ENCODE assay signal across 14 cellular contexts in the genomic region with DNA sequence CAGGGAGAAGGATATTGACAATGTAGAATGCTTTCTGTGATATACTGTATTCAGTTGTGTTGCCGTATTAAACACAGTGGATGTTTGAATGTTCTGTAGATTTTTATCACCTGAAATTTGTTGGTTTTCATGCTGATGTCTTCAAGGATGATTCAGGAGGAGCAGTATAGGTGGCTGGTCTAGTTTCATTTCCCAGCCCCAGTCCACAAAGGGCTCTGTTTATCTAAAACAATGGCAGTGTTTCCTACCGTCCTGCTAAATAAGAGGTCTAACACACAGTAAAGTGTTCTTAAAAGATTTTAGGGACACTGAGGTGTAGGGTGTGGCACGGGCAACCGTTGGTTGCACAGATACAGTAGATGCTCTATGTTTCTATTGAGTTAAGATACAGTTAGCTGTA.
"Had no signal": no experiment of that assay in that cellular context is flagged by ENCODE, and none has a peak within 500 bp of the region (broad histone marks: within the 10 kb centered on the region; RNA-seq: fewer than 3 reads in every experiment).

No MANE protein-coding gene starts in this region.

- H3K9me3 Mint-ChIP-seq: activated CD4-positive, alpha-beta memory T cell treated with anti-CD3 and anti-CD28 coated beads, Interleukin-2, amount 10 ng/mL, durations not matched to agents 7 days and 5 days; activated naive CD8-positive, alpha-beta T cell treated with anti-CD3 and anti-CD28 coated beads for 36 hours; natural killer cell had no signal

- DNase-seq: activated CD4-positive, alpha-beta memory T cell treated with anti-CD3 and anti-CD28 coated beads, Interleukin-2, amount 10 ng/mL, durations not matched to agents 7 days and 5 days; activated gamma-delta T cell treated with Interleukin-2 at 50 U/mL for 16 hours; activated naive CD8-positive, alpha-beta T cell treated with anti-CD3 and anti-CD28 coated beads for 36 hours; activated T-cell treated with anti-CD3 and anti-CD28 coated beads, Interleukin-2, amount 50 U/mL, for 48 hours; aorta; cortex of kidney; effector memory CD4-positive, alpha-beta T cell; lower lobe of right lung; natural killer cell; occipital lobe; stimulated activated CD4-positive, alpha-beta T cell treated with anti-CD3 and anti-CD28 coated beads, Interleukin-12 subunit alpha, Interleukin-12 subunit beta, amount 100 ng/mL, for 4 hours; stimulated activated naive CD4-positive, alpha-beta T cell treated with Interleukin-2 at 50 U/mL for 16 hours; testis had no signal

- H3K27ac ChIP-seq: lower lobe of right lung, testis, VCaP had no signal

- H3K27me3 ChIP-seq: testis had no signal

- H3K4me3 Mint-ChIP-seq: activated CD4-positive, alpha-beta memory T cell treated with anti-CD3 and anti-CD28 coated beads, Interleukin-2, amount 10 ng/mL, durations not matched to agents 7 days and 5 days; activated naive CD8-positive, alpha-beta T cell treated with anti-CD3 and anti-CD28 coated beads for 36 hours; natural killer cell had no signal

- H3K4me1 ChIP-seq: testis had no signal

- H3K36me3 ChIP-seq: lower lobe of right lung had no signal

- H3K9me3 ChIP-seq: lower lobe of right lung, testis had no signal

- H3K4me3 ChIP-seq: lower lobe of right lung, testis had no signal

- H3K4me1 Mint-ChIP-seq: natural killer cell had no signal

- H3K27me3 Mint-ChIP-seq: activated CD4-positive, alpha-beta memory T cell treated with anti-CD3 and anti-CD28 coated beads, Interleukin-2, amount 10 ng/mL, durations not matched to agents 7 days and 5 days had no signal

- H3K27ac Mint-ChIP-seq: activated CD4-positive, alpha-beta memory T cell treated with anti-CD3 and anti-CD28 coated beads, Interleukin-2, amount 10 ng/mL, durations not matched to agents 7 days and 5 days; activated naive CD8-positive, alpha-beta T cell treated with anti-CD3 and anti-CD28 coated beads for 36 hours; natural killer cell had no signal

- ATAC-seq: natural killer cell had no signal

- H3K36me3 Mint-ChIP-seq: activated naive CD8-positive, alpha-beta T cell treated with anti-CD3 and anti-CD28 coated beads for 36 hours; natural killer cell had no signal
